In genomic region chr9:105673850-105674387, GRCh38 we compare ENCODE assay signal across 1 cellular context.
A peak's percentile ranks its signal among the peaks of the same experiment; 100 is the strongest.
TF ChIP-seq lines count a peak whose summit lies in the region.

No MANE protein-coding gene starts in this region.

TF ChIP-seq in H1, 55 proteins besides CTCF, POLR2A, EP300 and RAD21:
- TF ChIP-seq TEAD4 (IDR thresholded peaks at IDR 0.05; ENCODE audit: low read depth, low read length) (peak; percentile 47; the same call in 1 of the 2 replicates), RFX5 (IDR thresholded peaks at IDR 0.05; ENCODE audit: borderline replicate concordance, low read depth, low read length) (no peak)
